In genomic region chr10:6695519-6695918, GRCh38 we compare ENCODE assay signal across 1 cellular context.
TF ChIP-seq lines count a peak whose summit lies in the region.

No MANE protein-coding gene starts in this region.

TF ChIP-seq in IMR-90, 13 proteins besides CTCF, POLR2A, EP300 and RAD21 (continued from another document):
- TF ChIP-seq MAZ (IDR thresholded peaks at IDR 0.05; ENCODE audit: borderline replicate concordance, low read depth, low read length): no peak
